Comparison of ENCODE assay signal across 8 cellular contexts in the genomic region with DNA sequence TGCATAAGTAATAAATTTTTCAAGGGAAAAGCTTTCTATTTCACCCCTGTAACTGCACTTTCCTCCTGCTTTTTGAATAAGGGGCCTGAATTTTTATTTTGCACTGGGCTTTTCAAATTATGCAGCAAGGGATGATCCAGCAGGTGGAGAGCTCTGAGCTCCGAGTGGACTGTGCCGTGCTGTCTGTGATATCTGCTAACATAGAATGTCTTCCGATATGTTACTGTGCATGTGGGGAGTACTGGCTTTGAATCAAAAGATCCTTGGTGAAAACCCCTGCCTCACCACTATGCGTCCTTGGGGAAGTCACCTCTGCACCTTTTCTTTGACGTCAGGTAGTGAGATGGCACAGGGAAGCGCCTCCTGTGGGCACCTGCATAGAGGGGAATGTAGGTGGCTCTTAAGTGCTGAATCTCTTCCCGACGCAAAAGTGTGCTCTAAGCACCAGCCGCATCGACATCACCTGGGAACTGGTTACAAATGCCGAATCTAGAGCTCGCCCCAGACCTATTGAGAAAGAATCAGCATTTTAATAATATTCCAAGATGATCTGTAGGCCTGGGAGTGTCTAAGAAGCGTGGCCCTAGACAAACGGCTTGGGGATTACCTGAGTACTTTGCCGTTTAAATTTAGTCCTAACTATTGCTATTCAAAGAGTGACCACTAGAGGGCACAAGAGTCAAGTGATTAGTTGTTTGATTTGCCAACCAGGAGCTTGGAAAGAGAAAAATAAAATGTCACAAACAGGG.
DNase-seq lines count a peak whose midpoint lies in the region; ATAC-seq and TF ChIP-seq lines count a peak whose summit lies in the region.

No MANE protein-coding gene starts in this region.

- no peak overlapping the region for H3K9ac ChIP-seq in parathyroid adenoma

- peak overlapping the region; percentile 34 for H2AFZ ChIP-seq in parathyroid adenoma

- H3K4me2 ChIP-seq in parathyroid adenoma (ENCODE audit: low read length) = no peak overlapping the region

- H3K27me3 ChIP-seq in parathyroid adenoma (ENCODE audit: control insufficient read depth, insufficient read depth, low read length) = no peaks in the 10 kb centered on the region

- TF ChIP-seq CTCF in GM12873 (IDR thresholded peaks at IDR 0.05; ENCODE audit: insufficient read depth, low read depth, low read length, missing control alignments) (peak; percentile 70), WI38 (IDR thresholded peaks at IDR 0.05; ENCODE audit: low read depth, low read length) (peak; percentile 53), parathyroid adenoma (IDR thresholded peaks at IDR 0.05) (peak; percentile 69)

- H3K27ac ChIP-seq in parathyroid adenoma = no peak overlapping the region

- no peaks in the 10 kb centered on the region for H3K79me2 ChIP-seq in parathyroid adenoma

- H3K4me3 ChIP-seq in WI38 (ENCODE audit: low read depth, low read length) (no peak overlapping the region), parathyroid adenoma (ENCODE audit: low read depth, low read length) (no peak overlapping the region)

- DNase-seq in AML-193 (lab: John Stamatoyannopoulos, UW) = peak; percentile 13 to 45
- DNase-seq in NCI-H187 (lab: John Stamatoyannopoulos, UW) = peak; percentile 57 to 58
- DNase-seq in foreskin melanocyte = peak; percentile 44
- DNase-seq in NK-92 (lab: John Stamatoyannopoulos, UW; ENCODE audit: unreplicated experiment) = no peak

- H3K36me3 ChIP-seq in parathyroid adenoma (ENCODE audit: control insufficient read depth, insufficient read depth, low read length) = no peaks in the 10 kb centered on the region

- no peak for ATAC-seq in HG02642 (IDR thresholded peaks at IDR 0.05; ENCODE audit: poor library complexity, unreplicated experiment)

- no peaks in the 10 kb centered on the region for H3K9me3 ChIP-seq in parathyroid adenoma (ENCODE audit: control insufficient read depth, low read length)

- no peaks in the 10 kb centered on the region for H3K4me1 ChIP-seq in parathyroid adenoma
